ENCODE assay signal across 16 cellular contexts in the genomic region with DNA sequence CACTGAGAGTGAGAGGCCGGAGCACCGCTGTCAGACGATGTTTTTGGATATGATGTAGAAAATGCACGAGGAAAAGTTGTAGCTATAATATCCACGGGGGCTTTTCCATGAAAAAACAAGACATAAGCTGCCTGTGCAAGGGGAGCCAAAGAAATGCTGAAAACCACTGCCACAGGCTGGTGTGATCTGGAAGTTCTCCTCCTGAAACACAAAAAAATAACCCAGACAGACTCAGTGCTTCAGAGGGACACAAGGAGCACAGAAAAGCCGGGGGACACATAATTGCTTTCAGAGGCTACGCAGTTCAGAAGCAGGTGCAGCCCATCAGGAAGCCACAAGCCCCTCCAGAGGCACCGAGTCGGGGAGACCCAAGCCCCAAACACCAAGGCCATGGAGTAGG.
"Had no signal": no experiment of that assay in that cellular context is flagged by ENCODE, and none has a peak within 500 bp of the region (broad histone marks: within the 10 kb centered on the region; RNA-seq: fewer than 3 reads in every experiment).

No MANE protein-coding gene starts in this region.

- FAIRE-seq: endothelial cell of umbilical vein had no signal

- ATAC-seq: left colon, natural killer cell had no signal

- H3K27me3 Mint-ChIP-seq: activated naive CD8-positive, alpha-beta T cell had no signal

- H3K27ac Mint-ChIP-seq: activated naive CD8-positive, alpha-beta T cell had no signal

- DNase-seq: activated CD4-positive, alpha-beta T cell treated with anti-CD3 and anti-CD28 coated beads, Interleukin-2, amount 50 U/mL, for 1 hour; dermis blood vessel endothelial cell; effector memory CD4-positive, alpha-beta T cell; hippocampal formation; islet precursor cell; left colon; natural killer cell; nucleus accumbens; posterior cingulate gyrus; stimulated activated CD4-positive, alpha-beta T cell treated with anti-CD3 and anti-CD28 coated beads, Interleukin-12 subunit alpha, Interleukin-12 subunit beta, amount 100 ng/mL, for 4 hours; stimulated activated CD4-positive, alpha-beta T cell treated with anti-CD3 and anti-CD28 coated beads, Interleukin-1b, Interleukin-23, amount 100 ng/mL, for 48 hours; stimulated activated naive CD4-positive, alpha-beta T cell treated with Interleukin-2 at 50 U/mL for 16 hours; trophoblast cell had no signal

- H3K9me3 Mint-ChIP-seq: natural killer cell had no signal

- H3K36me3 Mint-ChIP-seq: activated naive CD8-positive, alpha-beta T cell; natural killer cell had no signal

- H3K4me3 ChIP-seq: lung had no signal

- H3K4me3 Mint-ChIP-seq: activated naive CD8-positive, alpha-beta T cell; natural killer cell had no signal
